9 cellular contexts compared by ENCODE assay signal in genomic region chr10:132554991-132555647, GRCh38. TPM values are rescaled to one million over a fixed set of nuclear protein-coding genes. Genes with fewer than 3 reads are reported as not detected.
DNase-seq lines count a peak whose midpoint lies in the region; ATAC-seq and TF ChIP-seq lines count a peak whose summit lies in the region.
"Had no signal": no experiment of that assay in that cellular context is flagged by ENCODE, and none has a peak within 500 bp of the region (broad histone marks: within the 10 kb centered on the region; RNA-seq: fewer than 3 reads in every experiment).

No MANE protein-coding gene starts in this region.

- H3K9me3 Mint-ChIP-seq in immature natural killer cell (no peaks in the 10 kb centered on the region), type B pancreatic cell (no peaks in the 10 kb centered on the region), chondrocyte (ENCODE audit: low read depth) (no peaks in the 10 kb centered on the region)
- H3K9me3 Mint-ChIP-seq: CD4-positive, alpha-beta memory T cell had no signal

- H3K27ac Mint-ChIP-seq in immature natural killer cell (no peak overlapping the region), type B pancreatic cell (no peak overlapping the region), chondrocyte (ENCODE audit: unreplicated experiment) (no peak overlapping the region)
- H3K27ac Mint-ChIP-seq: CD4-positive, alpha-beta memory T cell had no signal

- DNase-seq in stimulated activated naive CD4-positive, alpha-beta T cell (lab: John Stamatoyannopoulos, UW), result peak; percentile 25 to 64 (median 50)
- no peak for DNase-seq in stimulated activated naive CD4-positive, alpha-beta T cell treated with Interleukin-2 at 50 U/mL for 16 hours (lab: John Stamatoyannopoulos, UW)
- DNase-seq in activated CD4-positive, alpha-beta T cell treated with anti-CD3 and anti-CD28 coated beads, Interleukin-2, amount 50 U/mL, for 1 hour, result peak; percentile 39
- DNase-seq in immature natural killer cell (peak; percentile 54 to 64 (median 58)), type B pancreatic cell (ENCODE audit: extremely low spot score, unreplicated experiment) (no peak), chondrocyte (ENCODE audit: low spot score) (no peak), foreskin melanocyte (no peak)

- H3K36me3 Mint-ChIP-seq in immature natural killer cell (no peaks in the 10 kb centered on the region), type B pancreatic cell (no peaks in the 10 kb centered on the region), chondrocyte (ENCODE audit: low read depth) (no peaks in the 10 kb centered on the region)
- H3K36me3 Mint-ChIP-seq: CD4-positive, alpha-beta memory T cell had no signal

- H3K4me3 Mint-ChIP-seq in immature natural killer cell (no peak overlapping the region), type B pancreatic cell (no peak overlapping the region), chondrocyte (ENCODE audit: unreplicated experiment) (no peak overlapping the region)

- H3K4me1 Mint-ChIP-seq in immature natural killer cell (peaks cover 25 to 26% of the 10 kb centered on the region in 2 donors), type B pancreatic cell (ENCODE audit: unreplicated experiment) (peaks cover 9% of the 10 kb centered on the region), chondrocyte (ENCODE audit: low read depth) (peaks cover 2% of the 10 kb centered on the region)

- H3K27me3 Mint-ChIP-seq in immature natural killer cell (ENCODE audit: low read depth in 3 of 3), result peaks cover 5 to 16% (median 14%) of the 10 kb centered on the region in 3 donors
- H3K27me3 Mint-ChIP-seq in type B pancreatic cell, result no peaks in the 10 kb centered on the region
- H3K27me3 Mint-ChIP-seq in chondrocyte (ENCODE audit: low read depth), result no peaks in the 10 kb centered on the region
- H3K27me3 Mint-ChIP-seq: CD4-positive, alpha-beta memory T cell had no signal

- no peak for TF ChIP-seq CTCF in type B pancreatic cell (conservative IDR thresholded peaks at IDR 0.05)
- TF ChIP-seq CTCF in chondrocyte (IDR thresholded peaks at IDR 0.05), result no peak

- ATAC-seq in HG02973 (IDR thresholded peaks at IDR 0.05; ENCODE audit: unreplicated experiment), result no peak

RNA-seq across cellular contexts. Expression of gene INPP5A, which starts 17.5 kb away (rescaled TPM):
- 1 to 10 TPM in 1 of 3 donors, under 1 TPM in 2; 0.30 to 1.7 (median 0.48) TPM for polyA plus RNA-seq in immature natural killer cell
- total RNA-seq in type B pancreatic cell (ENCODE audit: low replicate concordance), result 26.2 and 26.6 TPM in 2 replicates
- total RNA-seq in chondrocyte, result 29.5 to 40.6 TPM (median 40.1 TPM) in 3 replicates

Comparison
In these comparisons a context has a peak if more than half of its experiments do, and no peak if none do; other contexts are left out.
1. DNase-seq: peak in stimulated activated naive CD4-positive, alpha-beta T cell (6 of 6), activated CD4-positive, alpha-beta T cell treated with anti-CD3 and anti-CD28 coated beads, Interleukin-2, amount 50 U/mL, for 1 hour (single experiment) and immature natural killer cell (3 of 3); none in stimulated activated naive CD4-positive, alpha-beta T cell treated with Interleukin-2 at 50 U/mL for 16 hours (single experiment), type B pancreatic cell (single experiment), chondrocyte (single experiment) and foreskin melanocyte (single experiment).